ENCODE assay signal across 18 cellular contexts in the genomic region with DNA sequence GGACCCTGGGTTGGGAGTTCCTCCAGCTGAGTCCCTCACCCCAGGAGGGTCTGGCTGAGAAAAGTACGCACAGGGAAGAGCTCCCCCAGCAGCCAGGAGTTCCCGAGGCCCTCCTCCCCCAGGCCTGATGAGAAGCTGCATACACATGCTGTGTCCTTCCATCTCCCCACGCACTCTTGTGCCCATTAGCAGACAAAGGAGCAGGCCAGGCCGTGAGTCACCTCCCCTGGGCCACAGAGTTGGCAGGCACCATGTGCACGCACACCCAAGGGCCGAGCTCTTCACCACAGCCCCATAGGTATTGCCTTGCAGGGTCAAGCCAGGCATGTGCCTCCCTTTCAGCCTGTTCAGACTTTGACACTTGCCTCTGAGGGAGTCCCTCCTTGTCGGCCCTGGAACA. TPM values are rescaled to one million over a fixed set of nuclear protein-coding genes. Genes with fewer than 3 reads are reported as not detected.
DNase-seq lines count a peak whose midpoint lies in the region; ATAC-seq, FAIRE-seq and TF ChIP-seq lines count a peak whose summit lies in the region.
"Had no signal": no experiment of that assay in that cellular context is flagged by ENCODE, and none has a peak within 500 bp of the region (broad histone marks: within the 10 kb centered on the region; RNA-seq: fewer than 3 reads in every experiment).

No MANE protein-coding gene starts in this region.

- no peaks in the 10 kb centered on the region for H3K9me3 ChIP-seq in IMR-90 (ENCODE audit: control insufficient read depth, insufficient read depth, low read length)
- no peaks in the 10 kb centered on the region for H3K9me3 ChIP-seq in small intestine (ENCODE audit: control insufficient read depth, low read depth)
- no peaks in the 10 kb centered on the region for H3K9me3 ChIP-seq in tibial artery
- H3K9me3 ChIP-seq in Karpas-422 (ENCODE audit: low read length), result no peaks in the 10 kb centered on the region
- H3K9me3 ChIP-seq: ascending aorta, heart right ventricle, spleen had no signal

- no peak for TF ChIP-seq RAD21 in IMR-90 (IDR thresholded peaks at IDR 0.05; ENCODE audit: low read length)

- H3K4me3 ChIP-seq in IMR-90 (ENCODE audit: insufficient read depth, low read depth, low read length), result no peak overlapping the region
- no peak overlapping the region for H3K4me3 ChIP-seq in astrocyte of the cerebellum (ENCODE audit: low read depth, low read length)
- H3K4me3 ChIP-seq in fibroblast of the aortic adventitia (ENCODE audit: low read depth, low read length), result no peak overlapping the region
- no peak overlapping the region for H3K4me3 ChIP-seq in small intestine (ENCODE audit: low read depth in 1 of 2, low read length in 2 of 2)
- H3K4me3 ChIP-seq in tibial artery, result no peak overlapping the region
- no peak overlapping the region for H3K4me3 ChIP-seq in Karpas-422 (ENCODE audit: low read length)
- H3K4me3 ChIP-seq: ascending aorta, coronary artery, heart right ventricle, spleen had no signal

- H3K79me1 ChIP-seq in IMR-90 (ENCODE audit: low read depth in 1 of 2, low read length in 2 of 2), result peaks cover 14 to 28% of the 10 kb centered on the region in 2 experiments

- intact Hi-C loops in IMR-90 (cut with micrococcal nuclease), result no loop called here
- intact Hi-C loops in tibial artery (cut with DNase I; ENCODE audit: low total_unique reads), result no loop called here

- CTCF ChIA-PET in IMR-90 (lab: Yijun Ruan, JAX), result interaction anchor here (0.5 kb wide), 1 partner anchor 76 kb away, joined by 3 read pairs; no protein-coding TSS in a partner anchor

- H4K20me1 ChIP-seq in IMR-90 (ENCODE audit: insufficient read depth, low read length), result peaks cover 39% of the 10 kb centered on the region
- H4K20me1 ChIP-seq in Karpas-422 (ENCODE audit: insufficient read depth, low read depth, low read length), result peaks cover 3% of the 10 kb centered on the region; the same call in 1 of the 2 replicates

- in situ Hi-C loops in IMR-90 (cut with MboI; ENCODE audit: low sequenced_read_pairs), result no loop called here
- in situ Hi-C loops in astrocyte of the cerebellum (cut with HindIII; ENCODE audit: low sequenced_read_pairs), result loop anchor here (10.0 kb wide), 1 partner anchor 127 kb away; no protein-coding TSS in a partner anchor

- FAIRE-seq in small intestine (lab: Jason Lieb, UNC), result no peak
- FAIRE-seq: endothelial cell of umbilical vein had no signal

- no peak for ATAC-seq in IMR-90 (ENCODE audit: low read depth)
- ATAC-seq: naive thymus-derived CD8-positive, alpha-beta T cell; SK-N-SH treated with all-trans-retinoic acid at 6 μM for 48 hours had no signal

- no peak overlapping the region for H2BK120ac ChIP-seq in IMR-90 (ENCODE audit: low read depth, low read length)

- no peak for TF ChIP-seq CTCF in IMR-90 (conservative IDR thresholded peaks at IDR 0.05; ENCODE audit: low read depth, low read length)
- no peak for TF ChIP-seq CTCF in astrocyte of the cerebellum (IDR thresholded peaks at IDR 0.05; ENCODE audit: low read depth, low read length, missing control alignments)
- TF ChIP-seq CTCF in fibroblast of the aortic adventitia (IDR thresholded peaks at IDR 0.05; ENCODE audit: insufficient read depth, low read length), result no peak
- TF ChIP-seq CTCF in tibial artery (IDR thresholded peaks at IDR 0.05), result no peak

- H4K91ac ChIP-seq in IMR-90 (ENCODE audit: insufficient read depth, low read depth, low read length), result no peak overlapping the region

- H2AK5ac ChIP-seq in IMR-90 (ENCODE audit: low read depth, low read length), result no peak overlapping the region

- POLR2A ChIA-PET in IMR-90 (lab: Charles Lee; ENCODE audit: unreplicated experiment), result no interaction called here

- no peak overlapping the region for H4K5ac ChIP-seq in IMR-90 (ENCODE audit: low read depth, low read length)

- H3K9ac ChIP-seq in IMR-90 (ENCODE audit: low read depth, low read length), result no peak overlapping the region
- H3K9ac ChIP-seq in Karpas-422 (ENCODE audit: low read length), result no peak overlapping the region

- H2AFZ ChIP-seq in IMR-90 (replicated peaks; ENCODE audit: low read length, poor library complexity) (no peak overlapping the region), Karpas-422 (ENCODE audit: low read length) (no peak overlapping the region)

- H3K4me2 ChIP-seq in IMR-90 (ENCODE audit: low read depth, low read length) (no peak overlapping the region), Karpas-422 (ENCODE audit: low read depth, low read length, poor library complexity, severe bottlenecking) (no peak overlapping the region)

- H3K23ac ChIP-seq in IMR-90 (ENCODE audit: low read depth, low read length), result no peak overlapping the region

- 91% methylated on average over 4 of the region's 7 CpGs; no CpG with 5 or more reads in 1 of the 2 experiments for WGBS in IMR-90 (ENCODE audit: extremely low coverage in 2 of 2, insufficient read length in 1 of 2), 2 experiments
- WGBS in small intestine, 3 donors, result 56 to 88% (median 81%) methylated on average over 7 of the region's 7 CpGs

- H3K4me1 ChIP-seq in IMR-90 (ENCODE audit: control insufficient read depth, insufficient read depth, low read length), result no peaks in the 10 kb centered on the region
- H3K4me1 ChIP-seq in small intestine (ENCODE audit: control insufficient read depth in 2 of 2, insufficient read depth in 1 of 2, low read depth in 1 of 2, low read length in 1 of 2), result no peaks in the 10 kb centered on the region
- H3K4me1 ChIP-seq in tibial artery, result no peaks in the 10 kb centered on the region
- H3K4me1 ChIP-seq in Karpas-422 (ENCODE audit: low read length), result no peaks in the 10 kb centered on the region

- no peak overlapping the region for H3K4ac ChIP-seq in IMR-90 (ENCODE audit: low read depth, low read length)

- H3K14ac ChIP-seq in IMR-90 (replicated peaks; ENCODE audit: low read depth, low read length), result no peak overlapping the region

- BruUV-seq in IMR-90 (replicated peaks; lab: Mats Ljungman, UMichigan), result no TSS peak

- no peaks in the 10 kb centered on the region for H3K9me1 ChIP-seq in IMR-90 (ENCODE audit: insufficient read depth, low read length)

- no peak overlapping the region for H2BK15ac ChIP-seq in IMR-90 (ENCODE audit: low read depth, low read length)

- no peak overlapping the region for H3K56ac ChIP-seq in IMR-90 (ENCODE audit: extremely low read depth, insufficient read depth, low read length)

- no peak overlapping the region for H3K18ac ChIP-seq in IMR-90 (ENCODE audit: low read depth, low read length)

- no peak overlapping the region for H2BK20ac ChIP-seq in IMR-90 (ENCODE audit: low read depth, low read length)

- no peaks in the 10 kb centered on the region for H3K9me2 ChIP-seq in Karpas-422 (replicated peaks; ENCODE audit: insufficient read depth, low read length)

- H3K79me2 ChIP-seq in Karpas-422 (ENCODE audit: low read length), result peaks cover 4% of the 10 kb centered on the region; the same call in 1 of the 2 replicates

- DNase-seq in IMR-90 (peak; percentile 19), astrocyte of the cerebellum (ENCODE audit: low read depth) (peak; percentile 19), fibroblast of the aortic adventitia (ENCODE audit: low read depth) (peak; percentile 83), small intestine (peak; percentile 40), tibial artery (no peak), Karpas-422 (no peak), NCI-H1048 (lab: John Stamatoyannopoulos, UW) (no peak)
- DNase-seq: activated CD4-positive, alpha-beta T cell treated with anti-CD3 and anti-CD28 coated beads, Interleukin-2, amount 50 U/mL, for 1 hour; activated CD8-positive, alpha-beta memory T cell treated with anti-CD3 and anti-CD28 coated beads, Interleukin-2, amount 50 U/mL, for 48 hours; heart right ventricle; islet precursor cell; naive thymus-derived CD8-positive, alpha-beta T cell; posterior cingulate gyrus; spleen had no signal

- dilution Hi-C loops in IMR-90 (cut with HindIII; ENCODE audit: low sequenced_read_pairs, unreplicated experiment), result no loop called here

- H3K27me3 ChIP-seq in IMR-90 (ENCODE audit: control insufficient read depth, insufficient read depth, low read length) (no peaks in the 10 kb centered on the region), small intestine (ENCODE audit: control insufficient read depth in 2 of 2, insufficient read depth in 2 of 2, low read length in 2 of 2) (no peaks in the 10 kb centered on the region), tibial artery (no peaks in the 10 kb centered on the region), Karpas-422 (ENCODE audit: low read length) (no peaks in the 10 kb centered on the region)
- H3K27me3 ChIP-seq: ascending aorta, heart right ventricle, spleen had no signal

- H4K8ac ChIP-seq in IMR-90 (ENCODE audit: low read depth in 2 of 2, low read length in 2 of 2), result no peak overlapping the region

- TF ChIP-seq POLR2A in IMR-90 (IDR thresholded peaks at IDR 0.05; ENCODE audit: low read depth, low read length), result no peak

- no peak overlapping the region for H2AK9ac ChIP-seq in IMR-90 (replicated peaks; ENCODE audit: low read depth, low read length, poor library complexity)

- H3K27ac ChIP-seq in IMR-90 (ENCODE audit: insufficient read depth, low read length) (no peak overlapping the region), small intestine (ENCODE audit: low read depth in 1 of 2, low read length in 1 of 2) (no peak overlapping the region), tibial artery (no peak overlapping the region), Karpas-422 (ENCODE audit: low read length) (no peak overlapping the region)
- H3K27ac ChIP-seq: ascending aorta, coronary artery, heart right ventricle, spleen had no signal

- peaks cover 72% of the 10 kb centered on the region for H3K36me3 ChIP-seq in IMR-90 (ENCODE audit: control insufficient read depth, insufficient read depth, low read length)
- peaks cover 0 to 22% of the 10 kb centered on the region in 2 donors for H3K36me3 ChIP-seq in small intestine (ENCODE audit: control insufficient read depth in 2 of 2, insufficient read depth in 2 of 2, low read length in 2 of 2)
- peaks cover 60 to 100% (median 94%) of the 10 kb centered on the region in 3 donors for H3K36me3 ChIP-seq in tibial artery
- peaks cover 8% of the 10 kb centered on the region; the same call in 1 of the 2 replicates for H3K36me3 ChIP-seq in Karpas-422 (ENCODE audit: insufficient read depth, low read length)

- no peak overlapping the region for H2BK5ac ChIP-seq in IMR-90 (ENCODE audit: low read depth, low read length, poor library complexity, severe bottlenecking)

RNA-seq across cellular contexts. Expression of gene MAU2, which starts 17.5 kb away (rescaled TPM):
- total RNA-seq in IMR-90 (2012; rRNA removed) (21.7 and 24.6 TPM in 2 replicates), fibroblast of the aortic adventitia (ENCODE audit: low replicate concordance) (32.4 and 34.6 TPM in 2 replicates)
- polyA plus RNA-seq in IMR-90 (2012; rRNA removed) (31.1 and 35.5 TPM in 2 replicates), small intestine (10 to 100 TPM; 11.6 to 22.0 (median 15.2) TPM)
- 16.9 and 22.3 TPM in 2 replicates for polyA plus RNA-seq in IMR-90 (2012; cell fraction: cytosol; rRNA removed)
- polyA plus RNA-seq in IMR-90 (2012; cell fraction: nucleus; rRNA removed; ENCODE audit: low replicate concordance), result 69.1 and 140 TPM in 2 replicates
- 37.3 and 44.6 TPM in 2 replicates for total RNA-seq in Karpas-422 (2014; rRNA removed; shearing (Covaris generic); ENCODE audit: low replicate concordance)

RNA-seq across cellular contexts. Expression of gene SUGP1, which starts 17.8 kb away (rescaled TPM):
- total RNA-seq in IMR-90 (2012; rRNA removed) (35.8 and 38.3 TPM in 2 replicates), fibroblast of the aortic adventitia (ENCODE audit: low replicate concordance) (22.6 and 32.4 TPM in 2 replicates)
- polyA plus RNA-seq in IMR-90 (2012; rRNA removed) (33.2 and 38.6 TPM in 2 replicates), small intestine (10 to 100 TPM; 32.9 to 66.4 (median 43.0) TPM)
- polyA plus RNA-seq in IMR-90 (2012; cell fraction: cytosol; rRNA removed), result 38.4 and 43.2 TPM in 2 replicates
- polyA plus RNA-seq in IMR-90 (2012; cell fraction: nucleus; rRNA removed; ENCODE audit: low replicate concordance), result 120 and 147 TPM in 2 replicates
- 21.4 and 49.5 TPM in 2 replicates for total RNA-seq in Karpas-422 (2014; rRNA removed; shearing (Covaris generic); ENCODE audit: low replicate concordance)

Comparison
In these comparisons a context has a peak if more than half of its experiments do, and no peak if none do; other contexts are left out.
1. DNase-seq: peak in IMR-90 (single experiment), astrocyte of the cerebellum (single experiment), fibroblast of the aortic adventitia (single experiment) and small intestine (single experiment); none in tibial artery (0 of 2), Karpas-422 (single experiment) and NCI-H1048 (single experiment).